Comparison of ENCODE assay signal across 1 cellular context in genomic region chr4:8754634-8755589, GRCh38.
A peak's percentile ranks its signal among the peaks of the same experiment; 100 is the strongest.
TF ChIP-seq lines count a peak whose summit lies in the region.

No MANE protein-coding gene starts in this region.

TF ChIP-seq in K562, 482 proteins besides CTCF, POLR2A, EP300 and RAD21 (continued from another document):
- TF ChIP-seq PBX2 (CRISPR knock-in tag; IDR thresholded peaks at IDR 0.05; ENCODE audit: low read depth) (no peak), PBX2 (tag; conservative IDR thresholded peaks at IDR 0.05; ENCODE audit: low read depth) (peak; percentile 52), HINFP (tag; conservative IDR thresholded peaks at IDR 0.05; ENCODE audit: low read depth) (peak; percentile 87), HNRNPL (IDR thresholded peaks at IDR 0.05; ENCODE audit: low read depth, low read length) (no peak), ZBTB40 (IDR thresholded peaks at IDR 0.05) (peak; percentile 49; the same call in 1 of the 2 replicates), ZBTB40 (CRISPR knock-in tag; IDR thresholded peaks at IDR 0.05) (no peak), PKNOX1 (IDR thresholded peaks at IDR 0.05) (peak; percentile 91), RBM34 (IDR thresholded peaks at IDR 0.05; ENCODE audit: borderline replicate concordance, insufficient read depth, low read length) (no peak), FOXP1 (CRISPR knock-in tag; IDR thresholded peaks at IDR 0.05) (no peak), BRD9 (IDR thresholded peaks at IDR 0.05; ENCODE audit: low read depth, partially characterized antibody) (no peak), ZFP91 (CRISPR knock-in tag; IDR thresholded peaks at IDR 0.05) (no peak), ZNF778 (CRISPR knock-in tag; IDR thresholded peaks at IDR 0.05) (no peak), ZBTB5 (IDR thresholded peaks at IDR 0.05) (peak; percentile 73; the same call in 1 of the 2 replicates), ZKSCAN8 (CRISPR knock-in tag; IDR thresholded peaks at IDR 0.05) (no peak), CC2D1A (IDR thresholded peaks at IDR 0.05) (0 out of 2 replicates have a peak, but pooled peaks have one; percentile 15)
TF ChIP-seq in K562: peak in this region for 9.
